Comparison of ENCODE assay signal across 8 cellular contexts in genomic region chr4:6782147-6782845, GRCh38.
DNase-seq lines count a peak whose midpoint lies in the region; ATAC-seq, FAIRE-seq and TF ChIP-seq lines count a peak whose summit lies in the region.

KIAA0232 (plus strand) TSS chr4:6782727; CDS start chr4:6824454, 41,727 bp downstream.

- peak; percentile 68 for ATAC-seq in HG02973 (IDR thresholded peaks at IDR 0.05; ENCODE audit: unreplicated experiment)

- FAIRE-seq in GM18507 (lab: Jason Lieb, UNC) = peak; percentile 91

- H3K4me3 ChIP-seq in astrocyte of the cerebellum (ENCODE audit: low read depth, low read length) (peak within 1 kb of the TSS; percentile 96), retinal pigment epithelial cell (ENCODE audit: low read length) (peak within 1 kb of the TSS; percentile 82)

- DNase-seq in GM18507 (ENCODE audit: extremely low spot score, insufficient read length, low read depth) (peak; percentile 90), NCI-H2029 treated with DMSO at 0.1 percent for 48 hours (lab: John Stamatoyannopoulos, UW) (peak; percentile 27), T-helper 9 cell (peak; percentile 86), astrocyte of the cerebellum (ENCODE audit: low read depth) (peak; percentile 82), hippocampal formation (lab: John Stamatoyannopoulos, UW) (peak; percentile 82 to 93), retinal pigment epithelial cell (ENCODE audit: low read depth) (peak; percentile 81), OCI-M2 (lab: John Stamatoyannopoulos, UW; ENCODE audit: unreplicated experiment) (no peak)

- TF ChIP-seq CTCF in astrocyte of the cerebellum (IDR thresholded peaks at IDR 0.05; ENCODE audit: low read depth, low read length, missing control alignments) (no peak), retinal pigment epithelial cell (conservative IDR thresholded peaks at IDR 0.05; ENCODE audit: low read depth, low read length) (no peak)

- in situ Hi-C loops in astrocyte of the cerebellum (cut with HindIII; ENCODE audit: low sequenced_read_pairs) = no loop called here
